1 cellular context compared by ENCODE assay signal in genomic region chr11:118699508-118700220, GRCh38.
A peak's percentile ranks its signal among the peaks of the same experiment; 100 is the strongest.
TF ChIP-seq lines count a peak whose summit lies in the region.

No MANE protein-coding gene starts in this region.

TF ChIP-seq in HepG2, 621 proteins besides CTCF, POLR2A, EP300 and RAD21 (continued from another document):
- peak; percentile 60 for TF ChIP-seq ZNF18 (CRISPR knock-in tag; IDR thresholded peaks at IDR 0.05; ENCODE audit: insufficient replicate concordance)
